ENCODE assay signal across 1 cellular context in the genomic region with DNA sequence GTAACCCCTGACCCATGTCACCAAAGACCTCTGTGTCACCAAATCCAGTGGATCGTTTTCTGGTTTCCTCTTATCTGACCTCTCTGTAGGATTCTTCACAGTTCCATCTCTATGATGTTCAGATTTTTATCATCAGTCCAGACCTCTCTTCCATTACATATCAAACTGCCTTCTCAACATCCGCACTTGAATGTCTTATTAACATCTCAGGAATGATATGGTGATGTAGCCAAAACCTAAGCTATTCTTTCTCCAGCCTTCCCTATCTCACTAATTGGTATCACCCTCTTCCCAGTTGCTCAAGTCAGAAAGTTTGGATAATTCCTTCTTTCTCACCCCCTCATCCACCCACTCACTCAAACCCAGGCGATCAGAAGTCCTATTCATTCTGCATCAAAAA.
TF ChIP-seq lines count a peak whose summit lies in the region.

No MANE protein-coding gene starts in this region.

TF ChIP-seq in A549, 52 proteins besides CTCF, POLR2A, EP300 and RAD21 (continued from another document):
- TF ChIP-seq FOSL2 (IDR thresholded peaks at IDR 0.05) (no peak), FOSL2 (CRISPR knock-in tag; IDR thresholded peaks at IDR 0.05) (no peak), BHLHE40 (IDR thresholded peaks at IDR 0.05; ENCODE audit: low read depth, low read length) (no peak), RNF2 (IDR thresholded peaks at IDR 0.05; ENCODE audit: borderline replicate concordance, low read depth) (no peak), KDM1A (IDR thresholded peaks at IDR 0.05; ENCODE audit: low read depth) (no peak), PHF8 (IDR thresholded peaks at IDR 0.05; ENCODE audit: borderline replicate concordance, low read depth) (no peak), MAFK (IDR thresholded peaks at IDR 0.05; ENCODE audit: partially characterized antibody) (no peak), CHD2 (IDR thresholded peaks at IDR 0.05; ENCODE audit: low read length, partially characterized antibody) (no peak)
- TF ChIP-seq, protein P1, sequence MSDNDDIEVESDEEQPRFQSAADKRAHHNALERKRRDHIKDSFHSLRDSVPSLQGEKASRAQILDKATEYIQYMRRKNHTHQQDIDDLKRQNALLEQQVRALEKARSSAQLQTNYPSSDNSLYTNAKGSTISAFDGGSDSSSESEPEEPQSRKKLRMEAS (IDR thresholded peaks at IDR 0.05), result no peak
